17 cellular contexts compared by ENCODE assay signal in the genomic region with DNA sequence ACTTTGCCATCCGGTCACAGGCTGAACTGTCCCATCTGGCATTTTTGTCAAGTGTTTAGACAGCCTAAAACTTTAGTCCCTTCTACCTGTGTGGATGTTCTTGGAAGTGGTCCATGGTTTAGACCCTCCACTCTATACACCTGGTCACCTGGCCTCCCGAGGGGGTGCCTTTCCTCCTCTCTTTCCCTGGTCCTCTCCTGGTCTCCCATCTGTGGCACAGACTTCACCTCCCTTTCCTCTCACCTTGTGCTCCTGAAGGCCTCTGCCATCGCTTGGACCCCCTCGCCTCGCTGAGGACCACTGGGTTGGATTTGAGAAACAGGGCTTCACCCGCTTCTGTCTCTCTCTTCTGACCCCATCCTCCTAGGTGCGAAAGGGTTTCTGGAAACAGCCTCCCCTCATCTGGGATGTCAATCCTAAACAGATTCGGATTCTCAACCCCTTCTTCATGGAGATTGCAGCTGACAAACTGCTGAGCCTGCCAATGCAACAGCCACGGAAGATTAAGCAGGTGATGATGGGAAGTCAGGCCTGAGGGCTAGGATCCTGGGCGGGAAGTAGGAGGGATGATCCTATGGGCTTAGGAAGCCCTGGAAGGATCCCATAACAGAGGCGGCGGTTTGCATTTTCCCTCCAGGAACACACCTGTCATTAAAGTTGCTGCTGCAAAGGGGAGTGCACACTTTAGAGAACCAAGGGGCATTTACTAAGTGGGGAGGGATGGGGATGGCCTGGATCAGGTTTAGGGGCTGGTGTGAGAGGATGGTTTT.
"Had no signal": no experiment of that assay in that cellular context is flagged by ENCODE, and none has a peak within 500 bp of the region (broad histone marks: within the 10 kb centered on the region; RNA-seq: fewer than 3 reads in every experiment).

No MANE protein-coding gene starts in this region.

- H3K4me1 Mint-ChIP-seq: activated naive CD8-positive, alpha-beta T cell treated with anti-CD3 and anti-CD28 coated beads, Interleukin-2, amount 10 ng/mL, durations not matched to agents 7 days and 5 days; stimulated activated naive B cell treated with anti-CD40 and anti-IgM and Interleukin-4, amounts not matched to agents 10 μg/mL and 1 μg/mL and 100 μg/mL, for 72 hours had no signal

- H3K4me3 Mint-ChIP-seq: activated naive CD8-positive, alpha-beta T cell treated with anti-CD3 and anti-CD28 coated beads, Interleukin-2, amount 10 ng/mL, durations not matched to agents 7 days and 5 days; neural crest cell; stimulated activated naive B cell treated with anti-CD40 and anti-IgM and Interleukin-4, amounts not matched to agents 10 μg/mL and 1 μg/mL and 100 μg/mL, for 72 hours had no signal

- H3K27me3 ChIP-seq: dorsolateral prefrontal cortex, pancreas had no signal

- H3K36me3 Mint-ChIP-seq: activated naive CD8-positive, alpha-beta T cell treated with anti-CD3 and anti-CD28 coated beads, Interleukin-2, amount 10 ng/mL, durations not matched to agents 7 days and 5 days had no signal

- H3K4me1 ChIP-seq: pancreas had no signal

- H3K9me3 Mint-ChIP-seq: activated naive CD8-positive, alpha-beta T cell treated with anti-CD3 and anti-CD28 coated beads, Interleukin-2, amount 10 ng/mL, durations not matched to agents 7 days and 5 days; neural crest cell; stimulated activated naive B cell treated with anti-CD40 and anti-IgM and Interleukin-4, amounts not matched to agents 10 μg/mL and 1 μg/mL and 100 μg/mL, for 72 hours had no signal

- H3K27me3 Mint-ChIP-seq: activated naive CD8-positive, alpha-beta T cell treated with anti-CD3 and anti-CD28 coated beads, Interleukin-2, amount 10 ng/mL, durations not matched to agents 7 days and 5 days; stimulated activated naive B cell treated with anti-CD40 and anti-IgM and Interleukin-4, amounts not matched to agents 10 μg/mL and 1 μg/mL and 100 μg/mL, for 72 hours had no signal

- H3K27ac Mint-ChIP-seq: activated naive CD8-positive, alpha-beta T cell treated with anti-CD3 and anti-CD28 coated beads, Interleukin-2, amount 10 ng/mL, durations not matched to agents 7 days and 5 days; stimulated activated naive B cell treated with anti-CD40 and anti-IgM and Interleukin-4, amounts not matched to agents 10 μg/mL and 1 μg/mL and 100 μg/mL, for 72 hours had no signal

- H3K27ac ChIP-seq: epithelial cell of prostate, pancreas had no signal

- H3K9me3 ChIP-seq: pancreas had no signal

- ATAC-seq: left lobe of liver; pancreas; sciatic nerve; stimulated activated naive B cell treated with anti-CD40 and anti-IgM and Interleukin-4, amounts not matched to agents 10 μg/mL and 1 μg/mL and 100 μg/mL, for 72 hours had no signal

- H3K36me3 ChIP-seq: pancreas had no signal

- H3K4me3 ChIP-seq: dorsolateral prefrontal cortex, pancreas, smooth muscle cell had no signal

- DNase-seq: activated CD4-positive, alpha-beta T cell treated with anti-CD3 and anti-CD28 coated beads, Interleukin-2, amount 50 U/mL, for 1 hour; activated naive CD8-positive, alpha-beta T cell treated with anti-CD3 and anti-CD28 coated beads, Interleukin-2, amount 10 ng/mL, durations not matched to agents 7 days and 5 days; activated T-cell treated with anti-CD3 and anti-CD28 coated beads for 4 hours; amygdala; dorsolateral prefrontal cortex; foreskin melanocyte; glutamatergic neuron; mammary epithelial cell; midbrain; pancreas; stimulated activated CD4-positive, alpha-beta T cell treated with anti-CD3 and anti-CD28 coated beads, Interleukin-4, amount 100 ng/mL, for 24 hours; stimulated activated naive B cell treated with anti-CD40 and anti-IgM and Interleukin-4, amounts not matched to agents 10 μg/mL and 1 μg/mL and 100 μg/mL, for 72 hours had no signal
